In genomic region chr3:124584552-124585391, GRCh38 we compare ENCODE assay signal across 8 cellular contexts.
A peak's percentile ranks its signal among the peaks of the same experiment; 100 is the strongest.
DNase-seq lines count a peak whose midpoint lies in the region; ATAC-seq, FAIRE-seq and TF ChIP-seq lines count a peak whose summit lies in the region.

No MANE protein-coding gene starts in this region.

- TF ChIP-seq POLR2A in HepG2 (IDR thresholded peaks at IDR 0.05; ENCODE audit: insufficient read depth in 1 of 2, low read depth in 2 of 2, low read length in 2 of 2) = peak; percentile 31 to 80; a peak in 3 of 4 replicates

- H4K20me1 ChIP-seq in HepG2 (ENCODE audit: insufficient read depth, low read length) = no peaks in the 10 kb centered on the region

- POLR2A ChIA-PET in HepG2 (lab: Yijun Ruan, JAX) = interaction anchor here (0.7 to 3.0 kb wide), 11 partner anchors 17 to 145 kb away, joined by 3 to 21 read pairs (median 4); partner anchors contain the start of gene UMPS

- no peaks in the 10 kb centered on the region for H3K36me3 ChIP-seq in HepG2 (replicated peaks in 1 of 2; ENCODE audit: control insufficient read depth in 1 of 2, insufficient read depth in 2 of 2, low read length in 2 of 2)

- FAIRE-seq in HepG2 (lab: Jason Lieb, UNC) = no peak

- no peak for TF ChIP-seq EP300 in HepG2 (IDR thresholded peaks at IDR 0.05; ENCODE audit: low read depth in 2 of 2, low read length in 2 of 2)
- TF ChIP-seq EP300 in HepG2 (CRISPR knock-in tag; IDR thresholded peaks at IDR 0.05; ENCODE audit: borderline replicate concordance) = no peak

- TF ChIP-seq RAD21 in HepG2 (CRISPR knock-in tag; IDR thresholded peaks at IDR 0.05) = no peak

- TF ChIP-seq CTCF in HepG2 (CRISPR knock-in tag; IDR thresholded peaks at IDR 0.05) = peak; percentile 18; the same call in 1 of the 2 replicates

- intact Hi-C loops in HepG2 (cut with micrococcal nuclease; ENCODE audit: unreplicated experiment) = loop anchor here (1.0 to 5.0 kb wide), 2 partner anchors 36 to 53 kb away; no protein-coding TSS in a partner anchor

- DNase-seq in activated naive CD4-positive, alpha-beta T cell treated with Interleukin-2 at 50 U/mL for 16 hours = peak; percentile 33
- no peak for DNase-seq in activated naive CD4-positive, alpha-beta T cell (lab: John Stamatoyannopoulos, UW)
- DNase-seq in T-helper 2 cell treated with Interferon-gamma antibody and Interleukin-4, amounts not matched to agents 5 μg/mL and 100 μg/mL, for 36 hours (ENCODE audit: low spot score) = no peak
- DNase-seq in central memory CD4-positive, alpha-beta T cell = peak; percentile 28
- DNase-seq in HepG2 (ENCODE audit: low spot score) (peak; percentile 73), putamen (ENCODE audit: low spot score) (no peak)
- peak; percentile 13 for DNase-seq in stimulated activated CD4-positive, alpha-beta T cell treated with anti-CD3 and anti-CD28 coated beads, Interleukin-2, amount 100 ng/mL, for 4 hours (ENCODE audit: low read depth)

- peaks cover 68% of the 10 kb centered on the region for H3K27me3 Mint-ChIP-seq in T-helper 2 cell treated with Interferon-gamma antibody and Interleukin-4, amounts not matched to agents 5 μg/mL and 100 μg/mL, for 36 hours (ENCODE audit: low read depth)

- no TSS peak for BruUV-seq in HepG2 (replicated peaks; lab: Mats Ljungman, UMichigan)

- peak overlapping the region; percentile 61 for H3K4me3 Mint-ChIP-seq in T-helper 2 cell treated with Interferon-gamma antibody and Interleukin-4, amounts not matched to agents 5 μg/mL and 100 μg/mL, for 36 hours

- peaks cover 5% of the 10 kb centered on the region for H3K4me1 Mint-ChIP-seq in T-helper 2 cell treated with Interferon-gamma antibody and Interleukin-4, amounts not matched to agents 5 μg/mL and 100 μg/mL, for 36 hours (ENCODE audit: low read depth)

- CTCF ChIA-PET in HepG2 (lab: Yijun Ruan, JAX; ENCODE audit: low intra/inter-chr PET ratio, low total read pairs) = no interaction called here

- peak overlapping the region; percentile 83 for H3K9ac ChIP-seq in HepG2 (ENCODE audit: insufficient read depth, low read depth, low read length)

- peaks cover 36% of the 10 kb centered on the region for H3K79me2 ChIP-seq in HepG2 (ENCODE audit: insufficient read depth, low read length)

- peaks cover 66% of the 10 kb centered on the region for H3K4me1 ChIP-seq in HepG2 (ENCODE audit: insufficient read depth, low read length)

- in situ Hi-C loops in HepG2 (cut with HindIII; ENCODE audit: extremely low pct_ligation_motif_present, low pct_unique_long_range_greater_than_20kb) = loop anchor here (5.0 kb wide), 1 partner anchor 38 kb away; no protein-coding TSS in a partner anchor

- no peaks in the 10 kb centered on the region for H3K9me3 ChIP-seq in HepG2 (ENCODE audit: low read length)

- no peaks in the 10 kb centered on the region for H3K36me3 Mint-ChIP-seq in T-helper 2 cell treated with Interferon-gamma antibody and Interleukin-4, amounts not matched to agents 5 μg/mL and 100 μg/mL, for 36 hours (ENCODE audit: low read depth)

- H3K27me3 ChIP-seq in HepG2 (ENCODE audit: control insufficient read depth in 1 of 2, insufficient read depth in 2 of 2, low read length in 2 of 2) = no peaks in the 10 kb centered on the region; a peak in 1 of 5 replicates

- H3K4me2 ChIP-seq in HepG2 (ENCODE audit: low read depth, low read length) = peak overlapping the region; percentile 94

- peak overlapping the region; percentile 63 for H3K27ac ChIP-seq in HepG2 (ENCODE audit: extremely low read length, insufficient read depth, low read length)

- H3K9me3 Mint-ChIP-seq in T-helper 2 cell treated with Interferon-gamma antibody and Interleukin-4, amounts not matched to agents 5 μg/mL and 100 μg/mL, for 36 hours = no peaks in the 10 kb centered on the region

- WGBS in HepG2 (ENCODE audit: low lambda C conversion rate) = 2% methylated on average over 22 of the region's 59 CpGs

- no peak overlapping the region for H3K27ac Mint-ChIP-seq in T-helper 2 cell treated with Interferon-gamma antibody and Interleukin-4, amounts not matched to agents 5 μg/mL and 100 μg/mL, for 36 hours

- ATAC-seq in HepG2 (peak; percentile 96), GM21723 (IDR thresholded peaks at IDR 0.05; ENCODE audit: unreplicated experiment) (no peak)

- no peak overlapping the region for H2AFZ ChIP-seq in HepG2 (ENCODE audit: low read length)

- peak overlapping the region; percentile 73 to 89 (median 80) for H3K4me3 ChIP-seq in HepG2 (replicated peaks in 1 of 3; ENCODE audit: insufficient read depth in 1 of 3, low read depth in 2 of 3, low read length in 3 of 3)

TF ChIP-seq in HepG2, 621 proteins besides CTCF, POLR2A, EP300 and RAD21 (continues in another document):
- TF ChIP-seq ZNF512 (CRISPR knock-in tag; IDR thresholded peaks at IDR 0.05) = no peak
- peak; percentile 73; the same call in 1 of the 2 replicates for TF ChIP-seq ZNF543 (CRISPR knock-in tag; IDR thresholded peaks at IDR 0.05)
- TF ChIP-seq ZNF567 (CRISPR knock-in tag; IDR thresholded peaks at IDR 0.05; ENCODE audit: borderline replicate concordance) = no peak; the same call in 1 of the 2 replicates
- peak; percentile 56; the same call in 1 of the 2 replicates for TF ChIP-seq ZNF225 (CRISPR knock-in tag; IDR thresholded peaks at IDR 0.05)
- peak; percentile 45 for TF ChIP-seq SRSF1 (optimal IDR thresholded peaks at IDR 0.05; ENCODE audit: low read depth, low read length)
- TF ChIP-seq ZNF781 (CRISPR knock-in tag; IDR thresholded peaks at IDR 0.05; ENCODE audit: borderline replicate concordance, not compliant biosample characterization) = peak; percentile 8
- TF ChIP-seq SRSF9 (IDR thresholded peaks at IDR 0.05; ENCODE audit: borderline replicate concordance, insufficient read depth, low read depth, low read length, poor library complexity, severe bottlenecking) = no peak
- no peak for TF ChIP-seq MATR3 (CRISPR knock-in tag; IDR thresholded peaks at IDR 0.05)
- no peak for TF ChIP-seq MAFG (CRISPR knock-in tag; IDR thresholded peaks at IDR 0.05)
- no peak for TF ChIP-seq ZNF678 (CRISPR knock-in tag; IDR thresholded peaks at IDR 0.05)
- TF ChIP-seq ZBTB14 (CRISPR knock-in tag; IDR thresholded peaks at IDR 0.05) = no peak
- 0 out of 2 replicates have a peak, but pooled peaks have one; percentile 74 for TF ChIP-seq ZSCAN29 (CRISPR knock-in tag; conservative IDR thresholded peaks at IDR 0.05)
- no peak for TF ChIP-seq HOXA9 (CRISPR knock-in tag; IDR thresholded peaks at IDR 0.05; ENCODE audit: borderline replicate concordance)
- no peak for TF ChIP-seq TAF15 (IDR thresholded peaks at IDR 0.05; ENCODE audit: low read depth, low read length, poor library complexity, severe bottlenecking)
- TF ChIP-seq ZNF550 (CRISPR knock-in tag; IDR thresholded peaks at IDR 0.05; ENCODE audit: borderline replicate concordance) = no peak
- TF ChIP-seq NR1H2 (CRISPR knock-in tag; IDR thresholded peaks at IDR 0.05; ENCODE audit: borderline replicate concordance, low read depth) = no peak
- no peak for TF ChIP-seq ZBTB8A (CRISPR knock-in tag; IDR thresholded peaks at IDR 0.05; ENCODE audit: borderline replicate concordance, low read depth)
- no peak for TF ChIP-seq ZEB1 (IDR thresholded peaks at IDR 0.05; ENCODE audit: insufficient replicate concordance, low read depth)
- TF ChIP-seq NR2F6 (IDR thresholded peaks at IDR 0.05) = no peak
- TF ChIP-seq NR2F6 (CRISPR knock-in tag; IDR thresholded peaks at IDR 0.05) = no peak
- TF ChIP-seq ZNF790 (CRISPR knock-in tag; IDR thresholded peaks at IDR 0.05; ENCODE audit: borderline replicate concordance) = no peak
- peak; percentile 91 for TF ChIP-seq ZFP91 (CRISPR knock-in tag; IDR thresholded peaks at IDR 0.05; ENCODE audit: borderline replicate concordance)
- peak; percentile 23; the same call in 1 of the 2 replicates for TF ChIP-seq ARNTL (CRISPR knock-in tag; IDR thresholded peaks at IDR 0.05)
- no peak for TF ChIP-seq ZNF562 (CRISPR knock-in tag; IDR thresholded peaks at IDR 0.05; ENCODE audit: borderline replicate concordance)
- no peak for TF ChIP-seq ZNF431 (CRISPR knock-in tag; IDR thresholded peaks at IDR 0.05; ENCODE audit: borderline replicate concordance, low read depth)

Comparison
In these comparisons a context has a peak if more than half of its experiments do, and no peak if none do; other contexts are left out.
1. DNase-seq: peak in activated naive CD4-positive, alpha-beta T cell treated with Interleukin-2 at 50 U/mL for 16 hours (single experiment), central memory CD4-positive, alpha-beta T cell (single experiment), HepG2 (single experiment) and stimulated activated CD4-positive, alpha-beta T cell treated with anti-CD3 and anti-CD28 coated beads, Interleukin-2, amount 100 ng/mL, for 4 hours (single experiment); none in activated naive CD4-positive, alpha-beta T cell (0 of 4), T-helper 2 cell treated with Interferon-gamma antibody and Interleukin-4, amounts not matched to agents 5 μg/mL and 100 μg/mL, for 36 hours (single experiment) and putamen (single experiment).